Comparison of ENCODE assay signal across 8 cellular contexts in the genomic region with DNA sequence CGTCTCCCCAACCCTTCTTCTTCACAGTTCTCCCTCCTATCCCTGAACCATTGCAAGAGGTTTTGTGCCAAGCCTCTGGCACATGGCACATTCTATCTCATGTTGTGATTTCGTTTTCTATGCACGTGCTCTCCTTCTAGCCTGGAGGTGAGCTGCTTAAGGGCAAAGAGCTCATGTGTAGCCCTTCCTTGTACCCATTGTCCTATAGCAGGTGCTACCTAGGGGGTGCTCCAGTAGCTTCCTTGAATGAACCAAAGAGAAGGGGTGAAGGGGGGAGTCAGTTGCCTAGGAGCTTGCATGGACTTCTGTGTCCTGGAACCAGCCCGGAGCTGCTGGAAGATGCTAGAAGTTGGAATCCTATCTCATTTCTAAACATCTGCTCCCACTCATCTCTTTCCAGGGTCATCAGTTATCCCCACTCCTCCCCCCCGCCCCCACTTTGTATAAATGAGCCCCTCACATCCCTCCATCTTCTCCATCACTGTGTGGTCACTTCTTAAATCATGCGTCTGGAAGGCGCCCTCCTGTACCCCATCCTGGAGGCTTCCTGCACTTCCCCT. TPM values are rescaled to one million over a fixed set of nuclear protein-coding genes. Genes with fewer than 3 reads are reported as not detected.
A peak's percentile ranks its signal among the peaks of the same experiment; 100 is the strongest.
DNase-seq lines count a peak whose midpoint lies in the region; FAIRE-seq and TF ChIP-seq lines count a peak whose summit lies in the region.

No MANE protein-coding gene starts in this region.

- H3K79me2 ChIP-seq in DOHH2 (ENCODE audit: control insufficient read depth, low read length) = no peaks in the 10 kb centered on the region
- no peaks in the 10 kb centered on the region for H3K79me2 ChIP-seq in OCI-LY3 (ENCODE audit: low read length)
- H3K79me2 ChIP-seq in parathyroid adenoma = no peaks in the 10 kb centered on the region

- H2AFZ ChIP-seq in OCI-LY3 (ENCODE audit: low read depth, low read length) (no peak overlapping the region), parathyroid adenoma (peak overlapping the region; percentile 88)

- no peak overlapping the region for H3K27ac ChIP-seq in DOHH2 (ENCODE audit: low read depth, low read length)
- no peak overlapping the region for H3K27ac ChIP-seq in OCI-LY3 (ENCODE audit: low read length)
- H3K27ac ChIP-seq in parathyroid adenoma = peak overlapping the region; percentile 36

- FAIRE-seq in frontal cortex (lab: Jason Lieb, UNC) = no peak

- H3K9me2 ChIP-seq in DOHH2 (replicated peaks; ENCODE audit: control insufficient read depth, low read length) = no peaks in the 10 kb centered on the region; the same call in 1 of the 2 replicates

- H3K27me3 ChIP-seq in DOHH2 (ENCODE audit: control insufficient read depth, low read length) (peaks cover 33% of the 10 kb centered on the region), OCI-LY3 (ENCODE audit: low read depth, low read length) (peaks cover 85% of the 10 kb centered on the region), endocrine pancreas (ENCODE audit: control insufficient read depth, insufficient read depth, low read length) (no peaks in the 10 kb centered on the region), parathyroid adenoma (ENCODE audit: control insufficient read depth, insufficient read depth, low read length) (no peaks in the 10 kb centered on the region)

- H3K9ac ChIP-seq in OCI-LY3 (ENCODE audit: low read length) = peak overlapping the region; percentile 51; the same call in 1 of the 2 replicates
- H3K9ac ChIP-seq in endocrine pancreas (ENCODE audit: control insufficient read depth, insufficient read depth, low read length) = no peak overlapping the region
- H3K9ac ChIP-seq in parathyroid adenoma = no peak overlapping the region

- no peak for DNase-seq in kidney glomerular epithelial cell (lab: John Stamatoyannopoulos, UW)
- DNase-seq in NCI-H1105 (lab: John Stamatoyannopoulos, UW) = no peak
- no peak for DNase-seq in D341Med (ENCODE audit: low spot score)
- DNase-seq in frontal cortex (ENCODE audit: low spot score in 2 of 2) = no peak

- H3K9me3 ChIP-seq in DOHH2 (ENCODE audit: control insufficient read depth, insufficient read depth, low read length) = no peaks in the 10 kb centered on the region
- H3K9me3 ChIP-seq in OCI-LY3 (ENCODE audit: insufficient read depth, low read length) = no peaks in the 10 kb centered on the region
- H3K9me3 ChIP-seq in endocrine pancreas (ENCODE audit: control insufficient read depth, low read length) = no peaks in the 10 kb centered on the region
- no peaks in the 10 kb centered on the region for H3K9me3 ChIP-seq in parathyroid adenoma (ENCODE audit: control insufficient read depth, low read length)

- H3F3A ChIP-seq in DOHH2 (ENCODE audit: control insufficient read depth, insufficient read depth) = no peaks in the 10 kb centered on the region

- H3K4me1 ChIP-seq in DOHH2 (ENCODE audit: control insufficient read depth, low read length) (peaks cover 4% of the 10 kb centered on the region; the same call in 1 of the 2 replicates), OCI-LY3 (ENCODE audit: low read length) (peaks cover 13% of the 10 kb centered on the region), endocrine pancreas (ENCODE audit: control insufficient read depth, insufficient read depth, low read length) (peaks cover 6% of the 10 kb centered on the region), parathyroid adenoma (peaks cover 4% of the 10 kb centered on the region)

- H4K20me1 ChIP-seq in DOHH2 (ENCODE audit: control insufficient read depth, insufficient read depth, low read depth, low read length) = no peaks in the 10 kb centered on the region
- no peaks in the 10 kb centered on the region for H4K20me1 ChIP-seq in OCI-LY3 (ENCODE audit: insufficient read depth, low read length)

- peak overlapping the region; percentile 49 for H3K4me3 ChIP-seq in DOHH2 (ENCODE audit: low read length)
- H3K4me3 ChIP-seq in OCI-LY3 (ENCODE audit: low read length) = peak overlapping the region; percentile 80
- peak overlapping the region; percentile 20 for H3K4me3 ChIP-seq in endocrine pancreas (ENCODE audit: control insufficient read depth, insufficient read depth, low read length)
- peak overlapping the region; percentile 65 for H3K4me3 ChIP-seq in parathyroid adenoma (ENCODE audit: low read depth, low read length)

- H3K4me2 ChIP-seq in DOHH2 (ENCODE audit: low read length) = peak overlapping the region; percentile 45
- peak overlapping the region; percentile 93 for H3K4me2 ChIP-seq in OCI-LY3 (ENCODE audit: low read length)
- peak overlapping the region; percentile 97 for H3K4me2 ChIP-seq in parathyroid adenoma (ENCODE audit: low read length)

- TF ChIP-seq CTCF in DOHH2 (IDR thresholded peaks at IDR 0.05; ENCODE audit: low read depth, low read length, poor library complexity, severe bottlenecking) = no peak
- TF ChIP-seq CTCF in OCI-LY3 (IDR thresholded peaks at IDR 0.05; ENCODE audit: low read depth, low read length) = no peak
- no peak for TF ChIP-seq CTCF in parathyroid adenoma (IDR thresholded peaks at IDR 0.05)

- no peaks in the 10 kb centered on the region for H3K36me3 ChIP-seq in DOHH2 (ENCODE audit: control insufficient read depth, low read length)
- no peaks in the 10 kb centered on the region for H3K36me3 ChIP-seq in OCI-LY3 (replicated peaks; ENCODE audit: low read depth, low read length)
- H3K36me3 ChIP-seq in endocrine pancreas (ENCODE audit: control insufficient read depth, insufficient read depth, low read length) = no peaks in the 10 kb centered on the region
- no peaks in the 10 kb centered on the region for H3K36me3 ChIP-seq in parathyroid adenoma (ENCODE audit: control insufficient read depth, insufficient read depth, low read length)

RNA-seq across cellular contexts. Expression of a gene that starts 0.5 kb away (rescaled TPM):
- 5.3 TPM for total RNA-seq in frontal cortex

Comparison
In these comparisons a context has a peak if more than half of its experiments do, and no peak if none do; other contexts are left out.
1. H3K4me2 ChIP-seq: peak in every context shown above with its lines; median percentile 97 in parathyroid adenoma; 93 in OCI-LY3; 45 in DOHH2.
2. H3K4me3 ChIP-seq: peak in every context shown above with its lines; median percentile 80 in OCI-LY3; 65 in parathyroid adenoma; 49 in DOHH2; 20 in endocrine pancreas.